Comparison of ENCODE assay signal across 20 cellular contexts in the genomic region with DNA sequence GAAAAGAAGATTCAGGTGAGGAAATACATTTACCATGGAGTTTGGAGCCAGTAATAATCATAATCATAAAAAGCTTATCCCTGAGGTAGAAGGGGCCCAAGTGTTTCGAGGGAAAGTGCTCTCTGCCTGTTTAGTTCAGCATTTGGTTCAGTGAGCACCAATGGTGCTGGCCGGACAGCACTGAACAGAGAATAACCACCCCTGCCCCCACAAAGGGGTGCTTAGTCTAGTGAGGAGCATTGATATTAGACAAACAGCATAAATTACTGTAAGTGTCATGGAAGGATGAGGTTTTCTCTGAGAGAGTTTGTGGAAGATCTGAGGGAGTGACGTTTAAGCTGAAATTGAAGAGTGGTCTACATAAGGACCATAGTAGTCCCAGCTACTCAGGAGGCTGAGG.
"Had no signal": no experiment of that assay in that cellular context is flagged by ENCODE, and none has a peak within 500 bp of the region (broad histone marks: within the 10 kb centered on the region; RNA-seq: fewer than 3 reads in every experiment).

No MANE protein-coding gene starts in this region.

- H3K27me3 ChIP-seq: MG63, SJSA1 had no signal

- H3K36me3 ChIP-seq: MG63, SJSA1 had no signal

- H3K27ac ChIP-seq: SJSA1, SK-N-MC had no signal

- H3K4me3 ChIP-seq: MG63, SJSA1, SK-N-MC had no signal

- H3K9me3 ChIP-seq: MG63, SJSA1 had no signal

- DNase-seq: Karpas-422, KG1, MG63, NCI-H1092, NCI-H1436, NCI-H187, NCI-H2029, NCI-H2081 treated with DMSO at 0.1 percent for 48 hours, NCI-H2171, NCI-H226, NCI-H446, NCI-H510A, NCI-H524 treated with DMSO at 0.1 percent for 48 hours, NCI-H69, NCI-H774, Right ventricle myocardium superior, RPMI8226, SIG-M5 had no signal
